9 cellular contexts compared by ENCODE assay signal in genomic region chr14:52741865-52742264, GRCh38. TPM values are rescaled to one million over a fixed set of nuclear protein-coding genes. Genes with fewer than 3 reads are reported as not detected.
DNase-seq lines count a peak whose midpoint lies in the region; ATAC-seq and TF ChIP-seq lines count a peak whose summit lies in the region.
"Had no signal": no experiment of that assay in that cellular context is flagged by ENCODE, and none has a peak within 500 bp of the region (broad histone marks: within the 10 kb centered on the region; RNA-seq: fewer than 3 reads in every experiment).

No MANE protein-coding gene starts in this region.

- peaks cover 41% of the 10 kb centered on the region for H3K4me1 Mint-ChIP-seq in T-helper 2 cell treated with Interferon-gamma antibody and Interleukin-4, amounts not matched to agents 5 μg/mL and 100 μg/mL, for 36 hours (ENCODE audit: low read depth)
- peaks cover 26% of the 10 kb centered on the region in 2 donors for H3K4me1 Mint-ChIP-seq in natural killer cell treated with Interleukin-12 subunit alpha and Interleukin-12 subunit beta and Interleukin-15 and Interleukin-18, amount 100 ng/mL, for 72 hours (ENCODE audit: low read depth in 2 of 2)

- peak; percentile 11 for DNase-seq in GM13976 (ENCODE audit: low spot score)
- DNase-seq in T-helper 2 cell treated with Interferon-gamma antibody and Interleukin-4, amounts not matched to agents 5 μg/mL and 100 μg/mL, for 36 hours (ENCODE audit: low spot score) = no peak
- no peak for DNase-seq in natural killer cell treated with Interleukin-12 subunit alpha and Interleukin-12 subunit beta and Interleukin-15 and Interleukin-18, amount 100 ng/mL, for 72 hours (ENCODE audit: low spot score)
- no peak for DNase-seq in thyroid gland
- DNase-seq in NCI-H226 = no peak
- no peak for DNase-seq in left ventricle myocardium superior
- DNase-seq in erythroblast (lab: John Stamatoyannopoulos, UW) = no peak
- DNase-seq: activated CD4-positive, alpha-beta T cell treated with anti-CD3 and anti-CD28 coated beads for 4 hours had no signal

- no peaks in the 10 kb centered on the region for H3K9me3 Mint-ChIP-seq in T-helper 2 cell treated with Interferon-gamma antibody and Interleukin-4, amounts not matched to agents 5 μg/mL and 100 μg/mL, for 36 hours
- no peaks in the 10 kb centered on the region for H3K9me3 Mint-ChIP-seq in natural killer cell treated with Interleukin-12 subunit alpha and Interleukin-12 subunit beta and Interleukin-15 and Interleukin-18, amount 100 ng/mL, for 72 hours

- no peak for TF ChIP-seq CTCF in GM13976 (IDR thresholded peaks at IDR 0.05; ENCODE audit: borderline replicate concordance, control extremely low read depth, extremely low read depth, insufficient read depth, missing control alignments)
- no peak for TF ChIP-seq CTCF in thyroid gland (IDR thresholded peaks at IDR 0.05)

- H3K36me3 Mint-ChIP-seq in T-helper 2 cell treated with Interferon-gamma antibody and Interleukin-4, amounts not matched to agents 5 μg/mL and 100 μg/mL, for 36 hours (ENCODE audit: low read depth) = peaks cover 38% of the 10 kb centered on the region
- no peaks in the 10 kb centered on the region for H3K36me3 Mint-ChIP-seq in natural killer cell treated with Interleukin-12 subunit alpha and Interleukin-12 subunit beta and Interleukin-15 and Interleukin-18, amount 100 ng/mL, for 72 hours

- peak overlapping the region; percentile 76 for H3K4me3 Mint-ChIP-seq in T-helper 2 cell treated with Interferon-gamma antibody and Interleukin-4, amounts not matched to agents 5 μg/mL and 100 μg/mL, for 36 hours
- H3K4me3 Mint-ChIP-seq in natural killer cell treated with Interleukin-12 subunit alpha and Interleukin-12 subunit beta and Interleukin-15 and Interleukin-18, amount 100 ng/mL, for 72 hours = peak overlapping the region; percentile 85

- in situ Hi-C loops in GM13976 (cut with MboI; ENCODE audit: low sequenced_read_pairs, unreplicated experiment) = no loop called here

- ATAC-seq in GM21786 (IDR thresholded peaks at IDR 0.05; ENCODE audit: unreplicated experiment) (peak; percentile 26), left ventricle myocardium superior (no peak)
- ATAC-seq in natural killer cell treated with Interleukin-12 subunit alpha and Interleukin-12 subunit beta and Interleukin-15 and Interleukin-18, amount 100 ng/mL, for 72 hours = peak in 1 of 2 donors; percentile 9

- H3K27ac Mint-ChIP-seq in T-helper 2 cell treated with Interferon-gamma antibody and Interleukin-4, amounts not matched to agents 5 μg/mL and 100 μg/mL, for 36 hours = peak overlapping the region; percentile 94
- H3K27ac Mint-ChIP-seq in natural killer cell treated with Interleukin-12 subunit alpha and Interleukin-12 subunit beta and Interleukin-15 and Interleukin-18, amount 100 ng/mL, for 72 hours = peak overlapping the region; percentile 98 to 99

- no peak overlapping the region for H3K4me3 ChIP-seq in thyroid gland (replicated peaks in 1 of 3)

- intact Hi-C loops in thyroid gland (cut with DNase I) = no loop called here
- intact Hi-C loops in left ventricle myocardium superior (cut with micrococcal nuclease) = no loop called here

- H3K36me3 ChIP-seq in thyroid gland = peaks cover 4 to 7% of the 10 kb centered on the region in 2 donors

- no peaks in the 10 kb centered on the region for H3K9me3 ChIP-seq in thyroid gland

- H3K27me3 ChIP-seq in thyroid gland = no peaks in the 10 kb centered on the region

- H3K27ac ChIP-seq in thyroid gland = no peak overlapping the region

- TF ChIP-seq POLR2A in thyroid gland (IDR thresholded peaks at IDR 0.05) (no peak), erythroblast (IDR thresholded peaks at IDR 0.05; ENCODE audit: low read length) (no peak)

- H3K27me3 Mint-ChIP-seq in T-helper 2 cell treated with Interferon-gamma antibody and Interleukin-4, amounts not matched to agents 5 μg/mL and 100 μg/mL, for 36 hours (ENCODE audit: low read depth) = no peaks in the 10 kb centered on the region
- H3K27me3 Mint-ChIP-seq in natural killer cell treated with Interleukin-12 subunit alpha and Interleukin-12 subunit beta and Interleukin-15 and Interleukin-18, amount 100 ng/mL, for 72 hours = no peaks in the 10 kb centered on the region

- H3K4me1 ChIP-seq in thyroid gland = no peaks in the 10 kb centered on the region

RNA-seq across cellular contexts. Expression of gene STYX, which starts 11.9 kb away (rescaled TPM):
- 10 to 100 TPM; 11.9 to 13.2 TPM for total RNA-seq in natural killer cell treated with Interleukin-12 subunit alpha and Interleukin-12 subunit beta and Interleukin-15 and Interleukin-18, amount 100 ng/mL, for 72 hours
- total RNA-seq in thyroid gland (10 to 100 TPM; 13.7 to 17.1 (median 14.8) TPM), left ventricle myocardium superior (14.1 TPM)

RNA-seq across cellular contexts. Expression of gene PSMC6, which starts 34.9 kb away (rescaled TPM):
- 100 to 1,000 TPM; 123 to 129 TPM for total RNA-seq in natural killer cell treated with Interleukin-12 subunit alpha and Interleukin-12 subunit beta and Interleukin-15 and Interleukin-18, amount 100 ng/mL, for 72 hours
- 100 to 1,000 TPM in 3 of 4 donors, 10 to 100 TPM in 1; 98.8 to 146 (median 125) TPM for total RNA-seq in thyroid gland
- total RNA-seq in left ventricle myocardium superior = 75.2 TPM

RNA-seq across cellular contexts. Expression of gene ERO1A, which starts 46.5 kb away (rescaled TPM):
- total RNA-seq in natural killer cell treated with Interleukin-12 subunit alpha and Interleukin-12 subunit beta and Interleukin-15 and Interleukin-18, amount 100 ng/mL, for 72 hours = 100 to 1,000 TPM; 142 to 146 TPM
- total RNA-seq in thyroid gland (10 to 100 TPM; 32.2 to 55.9 (median 38.6) TPM), left ventricle myocardium superior (14.1 TPM)

RNA-seq across cellular contexts. Expression of gene GNPNAT1, which starts 49.5 kb away (rescaled TPM):
- 10 to 100 TPM; 25.9 to 31.4 TPM for total RNA-seq in natural killer cell treated with Interleukin-12 subunit alpha and Interleukin-12 subunit beta and Interleukin-15 and Interleukin-18, amount 100 ng/mL, for 72 hours
- total RNA-seq in thyroid gland = 10 to 100 TPM; 10.3 to 11.7 (median 10.6) TPM
- total RNA-seq in left ventricle myocardium superior = 7.4 TPM
